Comparison of ENCODE assay signal across 8 cellular contexts in genomic region chr9:4339357-4339756, GRCh38. TPM values are rescaled to one million over a fixed set of nuclear protein-coding genes. Genes with fewer than 3 reads are reported as not detected.
A peak's percentile ranks its signal among the peaks of the same experiment; 100 is the strongest.
DNase-seq lines count a peak whose midpoint lies in the region; TF ChIP-seq lines count a peak whose summit lies in the region.

No MANE protein-coding gene starts in this region.

- no peaks in the 10 kb centered on the region for H3K36me3 Mint-ChIP-seq in activated naive CD4-positive, alpha-beta T cell treated with anti-CD3 and anti-CD28 coated beads, Interleukin-2, amount 10 ng/mL, durations not matched to agents 7 days and 5 days
- H3K36me3 Mint-ChIP-seq in progenitor cell of endocrine pancreas (ENCODE audit: insufficient read depth): no peaks in the 10 kb centered on the region

- no peaks in the 10 kb centered on the region for H3K27me3 Mint-ChIP-seq in activated naive CD4-positive, alpha-beta T cell treated with anti-CD3 and anti-CD28 coated beads, Interleukin-2, amount 10 ng/mL, durations not matched to agents 7 days and 5 days
- no peaks in the 10 kb centered on the region for H3K27me3 Mint-ChIP-seq in progenitor cell of endocrine pancreas

- DNase-seq in ELR (ENCODE audit: low read depth) (peak; percentile 86), GOT3 (lab: John Stamatoyannopoulos, UW) (peak; percentile 13), MM.1S (peak; percentile 84), SK-MEL-5 (ENCODE audit: low read depth, low spot score) (peak; percentile 80), glomerular visceral epithelial cell (ENCODE audit: extremely low spot score) (peak; percentile 86), progenitor cell of endocrine pancreas (ENCODE audit: low spot score, unreplicated experiment) (peak; percentile 54), ureter (ENCODE audit: low spot score) (peak; percentile 86)
- DNase-seq in activated naive CD4-positive, alpha-beta T cell treated with anti-CD3 and anti-CD28 coated beads, Interleukin-2, amount 10 ng/mL, durations not matched to agents 7 days and 5 days: peak; percentile 87

- peak overlapping the region; percentile 61 for H3K4me2 ChIP-seq in MM.1S (ENCODE audit: low read depth, low read length)

- H3K36me3 ChIP-seq in MM.1S (replicated peaks; ENCODE audit: insufficient read depth, low read length): no peaks in the 10 kb centered on the region

- TF ChIP-seq CTCF in MM.1S (IDR thresholded peaks at IDR 0.05; ENCODE audit: low read length) (peak; percentile 96), progenitor cell of endocrine pancreas (IDR thresholded peaks at IDR 0.05; ENCODE audit: unreplicated experiment) (peak; percentile 86)

- no peaks in the 10 kb centered on the region for H3K9me3 ChIP-seq in MM.1S (replicated peaks; ENCODE audit: insufficient read depth, low read length)

- H3K27ac Mint-ChIP-seq in activated naive CD4-positive, alpha-beta T cell treated with anti-CD3 and anti-CD28 coated beads, Interleukin-2, amount 10 ng/mL, durations not matched to agents 7 days and 5 days: peak overlapping the region; percentile 56
- H3K27ac Mint-ChIP-seq in progenitor cell of endocrine pancreas: peak overlapping the region; percentile 69

- H3K9me3 Mint-ChIP-seq in activated naive CD4-positive, alpha-beta T cell treated with anti-CD3 and anti-CD28 coated beads, Interleukin-2, amount 10 ng/mL, durations not matched to agents 7 days and 5 days: peaks cover 2% of the 10 kb centered on the region
- peaks cover 3% of the 10 kb centered on the region for H3K9me3 Mint-ChIP-seq in progenitor cell of endocrine pancreas (ENCODE audit: low read depth)

- H3F3A ChIP-seq in MM.1S (ENCODE audit: insufficient read depth, low read length): no peaks in the 10 kb centered on the region

- no peak overlapping the region for H3K4me3 Mint-ChIP-seq in activated naive CD4-positive, alpha-beta T cell treated with anti-CD3 and anti-CD28 coated beads, Interleukin-2, amount 10 ng/mL, durations not matched to agents 7 days and 5 days
- no peak overlapping the region for H3K4me3 Mint-ChIP-seq in progenitor cell of endocrine pancreas (ENCODE audit: low read depth)

- no peaks in the 10 kb centered on the region for H4K20me1 ChIP-seq in MM.1S (ENCODE audit: insufficient read depth, low read length)

- no peak overlapping the region for H3K27ac ChIP-seq in MM.1S (ENCODE audit: low read length)

- in situ Hi-C loops in SK-MEL-5 (cut with HindIII; ENCODE audit: low pct_unique_long_range_greater_than_20kb, low sequenced_read_pairs): no loop called here

- H3K4me1 Mint-ChIP-seq in activated naive CD4-positive, alpha-beta T cell treated with anti-CD3 and anti-CD28 coated beads, Interleukin-2, amount 10 ng/mL, durations not matched to agents 7 days and 5 days: peaks cover 3% of the 10 kb centered on the region
- peaks cover 7% of the 10 kb centered on the region for H3K4me1 Mint-ChIP-seq in progenitor cell of endocrine pancreas (ENCODE audit: low read depth)

- H3K4me3 ChIP-seq in MM.1S (ENCODE audit: low read length): peak overlapping the region; percentile 36; the same call in 1 of the 2 replicates

- no peaks in the 10 kb centered on the region for H3K4me1 ChIP-seq in MM.1S (ENCODE audit: low read length)

- H3K79me2 ChIP-seq in MM.1S (ENCODE audit: low read length): no peaks in the 10 kb centered on the region

- CTCF ChIA-PET in activated naive CD4-positive, alpha-beta T cell treated with anti-CD3 and anti-CD28 coated beads, Interleukin-2, amount 10 ng/mL, durations not matched to agents 7 days and 5 days (lab: Charles Lee): interaction anchor here (1.0 to 4.9 kb wide), 13 partner anchors 9 to 610 kb away, joined by 3 to 69 read pairs (median 9); no protein-coding TSS in a partner anchor

- peak overlapping the region; percentile 47 for H2AFZ ChIP-seq in MM.1S (ENCODE audit: low read length)

- H3K27me3 ChIP-seq in MM.1S (replicated peaks; ENCODE audit: insufficient read depth, low read length): no peaks in the 10 kb centered on the region

- H3K9me2 ChIP-seq in MM.1S (replicated peaks; ENCODE audit: insufficient read depth, low read length): no peaks in the 10 kb centered on the region

- H3K9ac ChIP-seq in MM.1S (ENCODE audit: low read length): no peak overlapping the region

RNA-seq across cellular contexts. Expression of gene GLIS3, which starts 39.5 kb away (rescaled TPM):
- total RNA-seq in SK-MEL-5 (2014; rRNA removed; shearing (Covaris generic)): 0.03 and 0.08 TPM in 2 replicates
- polyA plus RNA-seq in SK-MEL-5 (2015; cell fraction: cytosol; rRNA removed): 0.01 TPM in 1 of 2 replicates, not detected in the other
- 6.2 TPM in 1 of 2 replicates, not detected in the other for polyA plus RNA-seq in SK-MEL-5 (2015; cell fraction: nucleus; rRNA removed)
- 90.7 and 101 TPM in 2 replicates for total RNA-seq in progenitor cell of endocrine pancreas
- total RNA-seq in ureter: 40.6 TPM

Comparison
In these comparisons a context has a peak if more than half of its experiments do, and no peak if none do; other contexts are left out.
1. DNase-seq: peak in every context shown above with its lines; median percentile 87 in activated naive CD4-positive, alpha-beta T cell treated with anti-CD3 and anti-CD28 coated beads, Interleukin-2, amount 10 ng/mL, durations not matched to agents 7 days and 5 days; 86 in ELR; 86 in glomerular visceral epithelial cell; 86 in ureter; 84 in MM.1S; 80 in SK-MEL-5; 54 in progenitor cell of endocrine pancreas; 13 in GOT3.
2. RNA of gene GLIS3, which starts 39.5 kb away (total RNA-seq): 90.7 to 101 TPM in progenitor cell of endocrine pancreas and 40.6 TPM in ureter (single experiment); 0.03 to 0.08 TPM in SK-MEL-5; every median in the first group is over 10 times any median in the second.